Comparison of ENCODE assay signal across 8 cellular contexts in genomic region chr5:134527961-134528424, GRCh38. TPM values are rescaled to one million over a fixed set of nuclear protein-coding genes. Genes with fewer than 3 reads are reported as not detected.
A peak's percentile ranks its signal among the peaks of the same experiment; 100 is the strongest.
DNase-seq lines count a peak whose midpoint lies in the region; ATAC-seq, FAIRE-seq and TF ChIP-seq lines count a peak whose summit lies in the region.

No MANE protein-coding gene starts in this region.

- H3K27me3 ChIP-seq in CD4-positive, alpha-beta memory T cell (ENCODE audit: insufficient read depth, low read length): no peaks in the 10 kb centered on the region
- no peaks in the 10 kb centered on the region for H3K27me3 ChIP-seq in OCI-LY1 (ENCODE audit: insufficient read depth, low read length)
- peaks cover 11 to 60% (median 26%) of the 10 kb centered on the region in 3 experiments for H3K27me3 ChIP-seq in neuronal stem cell (ENCODE audit: control insufficient read depth in 3 of 3, insufficient read depth in 3 of 3, low read depth in 1 of 3, low read length in 3 of 3)

- WGBS in neuronal stem cell (ENCODE audit: extremely low coverage in 2 of 2, insufficient read length in 2 of 2, insufficient replicate concordance in 1 of 2), 2 donors: no CpG with 5 or more reads among the region's 14 CpGs

- peak overlapping the region; percentile 60 to 77 for H3K4me3 ChIP-seq in CD4-positive, alpha-beta memory T cell (ENCODE audit: low read length in 2 of 2)
- H3K4me3 ChIP-seq in OCI-LY1 (ENCODE audit: low read depth, low read length, poor library complexity, severe bottlenecking) (peak overlapping the region; percentile 95), neuronal stem cell (ENCODE audit: low read length in 2 of 2) (peak overlapping the region; percentile 60 to 79)

- H3K4ac ChIP-seq in neuronal stem cell (ENCODE audit: low read length): no peak overlapping the region

- H3K23ac ChIP-seq in neuronal stem cell (ENCODE audit: low read depth, low read length, poor library complexity): peak overlapping the region; percentile 13

- peaks cover 29% of the 10 kb centered on the region for H3K79me2 ChIP-seq in OCI-LY1 (ENCODE audit: insufficient read depth, low read length)

- 0 out of 2 replicates have a peak, but pooled peaks cover 4% of the 10 kb centered on the region for H3F3A ChIP-seq in OCI-LY1 (ENCODE audit: insufficient read depth, low read length)

- no peak for TF ChIP-seq CTCF in OCI-LY1 (IDR thresholded peaks at IDR 0.05; ENCODE audit: low read length)
- TF ChIP-seq CTCF in endothelial cell (IDR thresholded peaks at IDR 0.05; ENCODE audit: unreplicated experiment): no peak

- no peak overlapping the region for H4K91ac ChIP-seq in neuronal stem cell (ENCODE audit: low read depth, low read length, poor library complexity)

- H3K14ac ChIP-seq in neuronal stem cell (ENCODE audit: low read length): no peak overlapping the region

- H2BK5ac ChIP-seq in neuronal stem cell (ENCODE audit: low read length): no peak overlapping the region

- no peak for TF ChIP-seq POLR2A in GM12891 (IDR thresholded peaks at IDR 0.05; ENCODE audit: low read depth, low read length)

- H2BK12ac ChIP-seq in neuronal stem cell (ENCODE audit: low read length): no peak overlapping the region

- CTCF ChIA-PET in CD4-positive, alpha-beta memory T cell (lab: Charles Lee; ENCODE audit: partially characterized antibody): interaction anchor here (0.9 to 7.2 kb wide), 22 partner anchors 8 to 225 kb away, joined by 3 to 82 read pairs (median 4); partner anchors contain the start of gene CDKN2AIPNL

- DNase-seq in CD4-positive, alpha-beta memory T cell: no peak
- DNase-seq in endothelial cell (ENCODE audit: low spot score) (no peak), neuronal stem cell (ENCODE audit: low spot score) (no peak), globus pallidus (ENCODE audit: low spot score) (no peak), GM12891 (ENCODE audit: insufficient read length, low spot score) (no peak), NCI-H187 treated with DMSO at 0.1 percent for 48 hours (lab: John Stamatoyannopoulos, UW) (no peak)

- peaks cover 44 to 86% (median 55%) of the 10 kb centered on the region in 4 donors for H3K4me1 Mint-ChIP-seq in CD4-positive, alpha-beta memory T cell
- H3K4me1 Mint-ChIP-seq in endothelial cell (ENCODE audit: unreplicated experiment): peaks cover 4% of the 10 kb centered on the region

- H3K36me3 ChIP-seq in CD4-positive, alpha-beta memory T cell (ENCODE audit: insufficient read depth, low read length): no peaks in the 10 kb centered on the region
- H3K36me3 ChIP-seq in OCI-LY1 (ENCODE audit: insufficient read depth, low read length): 0 out of 2 replicates have a peak, but pooled peaks cover 6% of the 10 kb centered on the region
- no peaks in the 10 kb centered on the region for H3K36me3 ChIP-seq in neuronal stem cell (replicated peaks in 1 of 2; ENCODE audit: control insufficient read depth in 2 of 2, insufficient read depth in 2 of 2, low read length in 2 of 2)

- H2AK5ac ChIP-seq in neuronal stem cell (ENCODE audit: low read depth, low read length): no peak overlapping the region

- no peak for FAIRE-seq in GM12891 (lab: Jason Lieb, UNC)

- peaks cover 5 to 45% of the 10 kb centered on the region in 2 donors for H3K36me3 Mint-ChIP-seq in CD4-positive, alpha-beta memory T cell
- H3K36me3 Mint-ChIP-seq in endothelial cell (ENCODE audit: low read depth, unreplicated experiment): peaks cover 4% of the 10 kb centered on the region

- no peaks in the 10 kb centered on the region for H3K79me1 ChIP-seq in neuronal stem cell (ENCODE audit: low read depth, low read length)

- no peaks in the 10 kb centered on the region for H3K9me2 ChIP-seq in OCI-LY1 (ENCODE audit: low read depth, low read length)

- peaks cover 66% of the 10 kb centered on the region for H3K4me1 ChIP-seq in CD4-positive, alpha-beta memory T cell (ENCODE audit: insufficient read depth, low read length)
- peaks cover 44% of the 10 kb centered on the region for H3K4me1 ChIP-seq in OCI-LY1 (ENCODE audit: insufficient read depth, low read length, severe bottlenecking)
- peaks cover 8 to 24% of the 10 kb centered on the region in 2 donors for H3K4me1 ChIP-seq in neuronal stem cell (ENCODE audit: control insufficient read depth in 2 of 2, insufficient read depth in 1 of 2, low read depth in 1 of 2, low read length in 2 of 2)

- H2BK15ac ChIP-seq in neuronal stem cell (ENCODE audit: low read length): no peak overlapping the region

- H3K9ac ChIP-seq in OCI-LY1 (ENCODE audit: low read length) (peak overlapping the region; percentile 68; the same call in 1 of the 2 replicates), neuronal stem cell (ENCODE audit: low read depth, low read length, poor library complexity) (no peak overlapping the region)

- no peak overlapping the region for H2BK120ac ChIP-seq in neuronal stem cell (ENCODE audit: low read depth, low read length)

- H3K27ac Mint-ChIP-seq in CD4-positive, alpha-beta memory T cell: peak overlapping the region; percentile 69 to 99 (median 83)
- H3K27ac Mint-ChIP-seq in endothelial cell (ENCODE audit: unreplicated experiment): no peak overlapping the region

- no peaks in the 10 kb centered on the region for H4K20me1 ChIP-seq in OCI-LY1 (ENCODE audit: insufficient read depth, low read length)

- H3K9me3 Mint-ChIP-seq in CD4-positive, alpha-beta memory T cell: no peaks in the 10 kb centered on the region
- H3K9me3 Mint-ChIP-seq in endothelial cell (ENCODE audit: unreplicated experiment): no peaks in the 10 kb centered on the region

- H3K4me2 ChIP-seq in OCI-LY1 (ENCODE audit: low read length): peak overlapping the region; percentile 85
- H3K4me2 ChIP-seq in neuronal stem cell (ENCODE audit: insufficient read depth, low read length, poor library complexity, severe bottlenecking): peak overlapping the region; percentile 66

- intact Hi-C loops in CD4-positive, alpha-beta memory T cell (cut with micrococcal nuclease): loop anchor here (1.0 to 10.0 kb wide), 6 partner anchors 17 to 353 kb away; partner anchors contain the start of genes SAR1B and SKP1

- peak overlapping the region; percentile 94 to 98 (median 97) for H3K4me3 Mint-ChIP-seq in CD4-positive, alpha-beta memory T cell
- peak overlapping the region; percentile 84 for H3K4me3 Mint-ChIP-seq in endothelial cell (ENCODE audit: unreplicated experiment)

- ATAC-seq in HG03159 (IDR thresholded peaks at IDR 0.05; ENCODE audit: unreplicated experiment): no peak

- H4K8ac ChIP-seq in neuronal stem cell (ENCODE audit: low read depth, low read length): no peak overlapping the region

- peak overlapping the region; percentile 38 for H3K18ac ChIP-seq in neuronal stem cell (ENCODE audit: low read length)

- POLR2A ChIA-PET in CD4-positive, alpha-beta memory T cell (lab: Charles Lee; ENCODE audit: partially characterized antibody): interaction anchor here (0.9 to 8.2 kb wide), 14 partner anchors 9 to 377 kb away, joined by 3 to 159 read pairs (median 30); partner anchors contain the start of genes CDKL3, CDKN2AIPNL, PCBD2 and PPP2CA

- H3K27me3 Mint-ChIP-seq in CD4-positive, alpha-beta memory T cell: peaks cover 0 to 2% of the 10 kb centered on the region in 2 donors
- H3K27me3 Mint-ChIP-seq in endothelial cell (ENCODE audit: unreplicated experiment): peaks cover 5% of the 10 kb centered on the region

- H3K27ac ChIP-seq in CD4-positive, alpha-beta memory T cell (ENCODE audit: low read depth, low read length): peak overlapping the region; percentile 96
- H3K27ac ChIP-seq in OCI-LY1 (ENCODE audit: low read depth, low read length, poor library complexity, severe bottlenecking) (peak overlapping the region; percentile 65), neuronal stem cell (replicated peaks; ENCODE audit: low read length) (peak overlapping the region; percentile 71)

- H2AFZ ChIP-seq in OCI-LY1 (ENCODE audit: low read length) (no peak overlapping the region), neuronal stem cell (ENCODE audit: low read length) (peak overlapping the region; percentile 98)

- H3K9me3 ChIP-seq in CD4-positive, alpha-beta memory T cell (ENCODE audit: control insufficient read depth in 1 of 2, low read length in 2 of 2): no peaks in the 10 kb centered on the region
- H3K9me3 ChIP-seq in OCI-LY1 (ENCODE audit: low read length) (no peaks in the 10 kb centered on the region), neuronal stem cell (replicated peaks in 1 of 2; ENCODE audit: control insufficient read depth in 2 of 2, insufficient read depth in 1 of 2, low read depth in 1 of 2, low read length in 2 of 2) (no peaks in the 10 kb centered on the region)

TF ChIP-seq in GM12891, 5 proteins besides CTCF, POLR2A, EP300 and RAD21:
- TF ChIP-seq POU2F2 (IDR thresholded peaks at IDR 0.05; ENCODE audit: low read depth, low read length): no peak
- no peak for TF ChIP-seq TAF1 (IDR thresholded peaks at IDR 0.05; ENCODE audit: low read depth, low read length)
- no peak for TF ChIP-seq PAX5 (IDR thresholded peaks at IDR 0.05; ENCODE audit: insufficient read depth, low read length, severe bottlenecking)
- no peak for TF ChIP-seq POLR2AphosphoS5 (IDR thresholded peaks at IDR 0.05; ENCODE audit: low read depth, low read length)
- TF ChIP-seq SPI1 (IDR thresholded peaks at IDR 0.05; ENCODE audit: low read depth, low read length): no peak

RNA-seq across cellular contexts. Expression of gene JADE2, which starts 2.5 kb away (rescaled TPM):
- 100 to 1,000 TPM; 265 to 276 TPM for total RNA-seq in CD4-positive, alpha-beta memory T cell
- polyA plus RNA-seq in CD4-positive, alpha-beta memory T cell: 10 to 100 TPM in 1 of 2 donors, 1 to 10 TPM in 1; 9.1 to 42.6 TPM
- total RNA-seq in endothelial cell (ENCODE audit: unreplicated experiment): 3.0 TPM
- 1.5 TPM for polyA plus RNA-seq in neuronal stem cell (2013, experiment 1 of 2)
- polyA plus RNA-seq in neuronal stem cell (2013, experiment 2 of 2): 1.3 TPM
- 19.6 TPM for polyA plus RNA-seq in GM12891 (2012; ENCODE audit: low read depth, missing spikeins)

Comparison
In these comparisons a context has a peak if more than half of its experiments do, and no peak if none do; other contexts are left out.
1. RNA of gene JADE2, which starts 2.5 kb away (total RNA-seq): 265 to 276 TPM in CD4-positive, alpha-beta memory T cell; 3.0 TPM in endothelial cell (single experiment); every median in the first group is over 10 times any median in the second.
2. Peak in every context shown above with its lines, with median percentiles within 50 percentile points of each other: H3K27ac ChIP-seq and H3K4me3 ChIP-seq.